ENCODE assay signal across 8 cellular contexts in the genomic region with DNA sequence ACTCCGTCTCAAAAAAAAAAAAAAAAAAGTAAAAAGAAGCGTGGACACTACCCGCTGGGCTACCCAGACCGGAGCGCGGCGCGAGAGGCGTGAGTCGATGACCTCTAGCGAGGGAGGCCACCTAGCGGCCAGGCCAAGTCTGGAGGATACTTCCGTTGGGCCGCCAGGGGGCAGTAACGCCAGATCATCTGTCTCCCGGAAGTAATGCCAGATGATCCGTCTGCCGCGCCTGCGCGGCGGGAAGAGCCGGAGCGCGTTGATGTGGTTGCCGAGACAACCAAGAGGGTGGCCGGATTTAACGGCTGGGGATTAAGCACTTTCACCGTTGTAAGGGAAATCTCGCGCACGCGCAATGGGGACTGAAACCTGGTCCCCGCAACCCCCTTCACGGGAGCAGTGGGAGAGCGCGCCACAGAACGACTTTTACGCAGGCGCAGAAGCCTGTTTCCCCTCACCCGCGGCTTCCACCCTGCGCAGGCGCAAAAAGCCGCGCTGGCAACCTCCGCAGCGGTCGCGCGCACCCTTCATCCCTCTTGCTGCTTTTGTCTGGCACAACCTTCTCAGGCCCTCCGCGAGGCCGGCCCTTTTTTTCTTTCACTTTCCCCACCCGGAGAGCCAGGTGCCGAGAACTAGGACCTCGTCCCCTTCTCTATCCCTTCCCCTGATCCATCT. TPM values are rescaled to one million over a fixed set of nuclear protein-coding genes. Genes with fewer than 3 reads are reported as not detected.
DNase-seq lines count a peak whose midpoint lies in the region; ATAC-seq and TF ChIP-seq lines count a peak whose summit lies in the region.

No MANE protein-coding gene starts in this region.

- peak overlapping the region; percentile 82 for H3K4me2 ChIP-seq in mammary epithelial cell (ENCODE audit: insufficient read depth, low read depth, low read length)
- peak overlapping the region; percentile 98 for H3K4me2 ChIP-seq in smooth muscle cell

- BruUV-seq in mammary epithelial cell (replicated peaks; lab: Mats Ljungman, UMichigan), result TSS peak; percentile 49

- H3K36me3 ChIP-seq in WERI-Rb-1 (peaks cover 48% of the 10 kb centered on the region), mammary epithelial cell (ENCODE audit: insufficient read depth, low read length) (no peaks in the 10 kb centered on the region), smooth muscle cell (ENCODE audit: low read depth) (no peaks in the 10 kb centered on the region)

- in situ Hi-C loops in mammary epithelial cell (cut with MboI; ENCODE audit: low sequenced_read_pairs in 2 of 2), result loop anchor here in 1 of 2 donors (25.0 kb wide), 2 partner anchors 541 to 1191 kb away; a partner anchor contains a TSS

- H3K4me3 Mint-ChIP-seq in immature natural killer cell, result peak overlapping the region; percentile 92 to 99 (median 94)

- H3K79me2 ChIP-seq in mammary epithelial cell (ENCODE audit: insufficient read depth, low read length) (peaks cover 40% of the 10 kb centered on the region), smooth muscle cell (ENCODE audit: low read depth) (peaks cover 36% of the 10 kb centered on the region)

- 0% methylated on average over 20 of the region's 57 CpGs for WGBS in mammary epithelial cell (ENCODE audit: low coverage, missing lambda C conversion rate)
- WGBS in smooth muscle cell (ENCODE audit: low lambda C conversion rate), result 1% methylated on average over 57 of the region's 57 CpGs

- H2AFZ ChIP-seq in mammary epithelial cell (ENCODE audit: low read depth, low read length) (peak overlapping the region; percentile 86), smooth muscle cell (ENCODE audit: low read depth) (peak overlapping the region; percentile 37)

- H3K9me3 Mint-ChIP-seq in immature natural killer cell, result no peaks in the 10 kb centered on the region

- H3K9me3 ChIP-seq in WERI-Rb-1 (ENCODE audit: severe bottlenecking), result no peaks in the 10 kb centered on the region
- H3K9me3 ChIP-seq in mammary epithelial cell (replicated peaks; ENCODE audit: insufficient read depth, low read length), result no peaks in the 10 kb centered on the region
- no peaks in the 10 kb centered on the region for H3K9me3 ChIP-seq in smooth muscle cell (replicated peaks; ENCODE audit: low read depth)

- no peaks in the 10 kb centered on the region for H3K27me3 ChIP-seq in WERI-Rb-1 (ENCODE audit: insufficient read depth, low read depth, severe bottlenecking)
- H3K27me3 ChIP-seq in mammary epithelial cell (ENCODE audit: insufficient read depth, low read length), result no peaks in the 10 kb centered on the region
- H3K27me3 ChIP-seq in smooth muscle cell (ENCODE audit: low read depth), result no peaks in the 10 kb centered on the region

- peak; percentile 48 for ATAC-seq in GM18909 (IDR thresholded peaks at IDR 0.05; ENCODE audit: poor library complexity, unreplicated experiment)
- ATAC-seq in HG03159 (IDR thresholded peaks at IDR 0.05; ENCODE audit: unreplicated experiment), result peak; percentile 38

- H3K4me1 ChIP-seq in mammary epithelial cell (ENCODE audit: insufficient read depth, low read length) (peaks cover 18% of the 10 kb centered on the region), smooth muscle cell (ENCODE audit: low read depth) (peaks cover 23% of the 10 kb centered on the region)

- H3K4me3 ChIP-seq in WERI-Rb-1 (ENCODE audit: low read depth, low read length) (peak overlapping the region; percentile 99), mammary epithelial cell (replicated peaks in 1 of 3; ENCODE audit: insufficient read depth in 1 of 3, low read depth in 2 of 3, low read length in 3 of 3) (peak overlapping the region; percentile 46 to 67 (median 60)), smooth muscle cell (peak overlapping the region; percentile 86)

- DNase-seq in AG09319 (ENCODE audit: extremely low read depth, low read depth), result peak; percentile 99
- DNase-seq in NCI-H2196 treated with DMSO at 0.1 percent for 48 hours (lab: John Stamatoyannopoulos, UW; ENCODE audit: unreplicated experiment), result peak; percentile 95
- peak; percentile 99 for DNase-seq in WERI-Rb-1
- DNase-seq in mammary epithelial cell, result peak; percentile 96
- DNase-seq in immature natural killer cell, result peak; percentile 99 to 100 (median 100)
- peak; percentile 98 for DNase-seq in smooth muscle cell (lab: John Stamatoyannopoulos, UW; ENCODE audit: unreplicated experiment)

- no peaks in the 10 kb centered on the region for H3F3A ChIP-seq in smooth muscle cell (ENCODE audit: low read depth)

- peaks cover 17 to 26% (median 26%) of the 10 kb centered on the region in 3 donors for H3K27me3 Mint-ChIP-seq in immature natural killer cell (ENCODE audit: low read depth in 3 of 3)

- peak overlapping the region; percentile 97 for H3K9ac ChIP-seq in mammary epithelial cell (ENCODE audit: insufficient read depth, low read length)
- H3K9ac ChIP-seq in smooth muscle cell (ENCODE audit: low read depth), result peak overlapping the region; percentile 99

- H3K4me1 Mint-ChIP-seq in immature natural killer cell, result peaks cover 32 to 46% of the 10 kb centered on the region in 2 donors

- dilution Hi-C loops in mammary epithelial cell (cut with HindIII; ENCODE audit: low sequenced_read_pairs), result no loop called here

- TF ChIP-seq CTCF in AG09319 (IDR thresholded peaks at IDR 0.05; ENCODE audit: low read depth, low read length), result peak; percentile 100
- TF ChIP-seq CTCF in WERI-Rb-1 (IDR thresholded peaks at IDR 0.05; ENCODE audit: low read depth, low read length), result peak; percentile 98
- TF ChIP-seq CTCF in mammary epithelial cell (conservative IDR thresholded peaks at IDR 0.05 in 1 of 2, IDR thresholded peaks at IDR 0.05 in 1 of 2; ENCODE audit: extremely low read depth in 1 of 2, insufficient read depth in 1 of 2, low read depth in 1 of 2, low read length in 2 of 2), result peak; percentile 99 to 100
- TF ChIP-seq CTCF in smooth muscle cell (IDR thresholded peaks at IDR 0.05; ENCODE audit: borderline replicate concordance, insufficient read depth, poor library complexity, severe bottlenecking), result peak; percentile 99

- H3K27ac Mint-ChIP-seq in immature natural killer cell, result peak overlapping the region; percentile 94 to 99 (median 98)

- peak overlapping the region; percentile 99 for H3K27ac ChIP-seq in WERI-Rb-1
- peak overlapping the region; percentile 90 for H3K27ac ChIP-seq in mammary epithelial cell (ENCODE audit: insufficient read depth, low read depth, low read length)
- peak overlapping the region; percentile 97 for H3K27ac ChIP-seq in smooth muscle cell (ENCODE audit: low read depth)

- intact Hi-C loops in mammary epithelial cell (cut with micrococcal nuclease), result loop anchor here (1.0 to 10.0 kb wide), 3 partner anchors 10 to 319 kb away; a partner anchor contains a TSS

- CTCF ChIA-PET in mammary epithelial cell (lab: Charles Lee; ENCODE audit: low non-redundant PET), result interaction anchor here (0.6 to 0.7 kb wide), 7 partner anchors 13 to 1520 kb away, joined by 3 to 11 read pairs (median 3); no protein-coding TSS in a partner anchor

- peaks cover 8% of the 10 kb centered on the region for H4K20me1 ChIP-seq in mammary epithelial cell (ENCODE audit: insufficient read depth, low read length)
- peaks cover 34% of the 10 kb centered on the region for H4K20me1 ChIP-seq in smooth muscle cell (ENCODE audit: low read depth)

- no peaks in the 10 kb centered on the region for H3K36me3 Mint-ChIP-seq in immature natural killer cell

RNA-seq across cellular contexts. Expression of a gene that starts 1.0 kb away (rescaled TPM):
- total RNA-seq in mammary epithelial cell (100 to 1,000 TPM in 1 of 2 donors, 10 to 100 TPM in 1; 71.3 to 219 TPM), smooth muscle cell (70.7 and 75.0 TPM in 2 replicates)
- polyA plus RNA-seq in mammary epithelial cell (92.2 TPM), immature natural killer cell (10 to 100 TPM in 1 of 3 donors, 1 to 10 TPM in 2; 3.1 to 17.0 (median 8.0) TPM), smooth muscle cell (8.4 and 14.4 TPM in 2 replicates)
- 122 TPM for polyA minus RNA-seq in mammary epithelial cell

RNA-seq across cellular contexts. Expression of a gene that starts 5.8 kb away (rescaled TPM):
- 1 to 10 TPM; 5.5 to 7.0 TPM for total RNA-seq in mammary epithelial cell
- 2.0 TPM for polyA plus RNA-seq in mammary epithelial cell
- polyA minus RNA-seq in mammary epithelial cell, result 0.31 TPM
- 1 to 10 TPM in 2 of 3 donors, not detected in 1; 1.1 to 1.7 TPM for polyA plus RNA-seq in immature natural killer cell
- total RNA-seq in smooth muscle cell, result 6.9 and 7.7 TPM in 2 replicates
- 18.3 and 24.8 TPM in 2 replicates for polyA plus RNA-seq in smooth muscle cell

RNA-seq across cellular contexts. Expression of a gene that starts 10.3 kb away (rescaled TPM):
- 10 to 100 TPM; 19.8 to 30.4 TPM for total RNA-seq in mammary epithelial cell
- 18.4 TPM for polyA plus RNA-seq in mammary epithelial cell
- polyA minus RNA-seq in mammary epithelial cell, result 13.3 TPM
- 10 to 100 TPM in 2 of 3 donors, 1 to 10 TPM in 1; 8.4 to 24.9 (median 20.6) TPM for polyA plus RNA-seq in immature natural killer cell
- total RNA-seq in smooth muscle cell, result 6.8 and 10.0 TPM in 2 replicates
- 21.4 and 22.0 TPM in 2 replicates for polyA plus RNA-seq in smooth muscle cell

RNA-seq across cellular contexts. Expression of a gene that starts 13.0 kb away (rescaled TPM):
- total RNA-seq in mammary epithelial cell (10 to 100 TPM in 1 of 2 donors, 1 to 10 TPM in 1; 7.5 to 30.1 TPM), smooth muscle cell (6.2 and 11.9 TPM in 2 replicates)
- polyA plus RNA-seq in mammary epithelial cell (6.7 TPM), immature natural killer cell (10 to 100 TPM in 2 of 3 donors, 1 to 10 TPM in 1; 9.6 to 27.8 (median 13.8) TPM), smooth muscle cell (68.8 and 76.8 TPM in 2 replicates)
- polyA minus RNA-seq in mammary epithelial cell, result 42.1 TPM

RNA-seq across cellular contexts. Expression of a gene that starts 21.2 kb away (rescaled TPM):
- total RNA-seq in mammary epithelial cell (100 to 1,000 TPM in 1 of 2 donors, 10 to 100 TPM in 1; 47.0 to 135 TPM), smooth muscle cell (25.3 and 34.5 TPM in 2 replicates)
- polyA plus RNA-seq in mammary epithelial cell (83.2 TPM), immature natural killer cell (10 to 100 TPM in 1 of 3 donors, 1 to 10 TPM in 2; 3.0 to 15.3 (median 3.7) TPM), smooth muscle cell (119 and 121 TPM in 2 replicates)
- polyA minus RNA-seq in mammary epithelial cell, result 19.4 TPM

Comparison
In these comparisons a context has a peak if more than half of its experiments do, and no peak if none do; other contexts are left out.
1. Peak in every context shown above with its lines: DNase-seq, ATAC-seq, H3K4me3 ChIP-seq and H3K27ac ChIP-seq.